Comparison of ENCODE assay signal across 8 cellular contexts in the genomic region with DNA sequence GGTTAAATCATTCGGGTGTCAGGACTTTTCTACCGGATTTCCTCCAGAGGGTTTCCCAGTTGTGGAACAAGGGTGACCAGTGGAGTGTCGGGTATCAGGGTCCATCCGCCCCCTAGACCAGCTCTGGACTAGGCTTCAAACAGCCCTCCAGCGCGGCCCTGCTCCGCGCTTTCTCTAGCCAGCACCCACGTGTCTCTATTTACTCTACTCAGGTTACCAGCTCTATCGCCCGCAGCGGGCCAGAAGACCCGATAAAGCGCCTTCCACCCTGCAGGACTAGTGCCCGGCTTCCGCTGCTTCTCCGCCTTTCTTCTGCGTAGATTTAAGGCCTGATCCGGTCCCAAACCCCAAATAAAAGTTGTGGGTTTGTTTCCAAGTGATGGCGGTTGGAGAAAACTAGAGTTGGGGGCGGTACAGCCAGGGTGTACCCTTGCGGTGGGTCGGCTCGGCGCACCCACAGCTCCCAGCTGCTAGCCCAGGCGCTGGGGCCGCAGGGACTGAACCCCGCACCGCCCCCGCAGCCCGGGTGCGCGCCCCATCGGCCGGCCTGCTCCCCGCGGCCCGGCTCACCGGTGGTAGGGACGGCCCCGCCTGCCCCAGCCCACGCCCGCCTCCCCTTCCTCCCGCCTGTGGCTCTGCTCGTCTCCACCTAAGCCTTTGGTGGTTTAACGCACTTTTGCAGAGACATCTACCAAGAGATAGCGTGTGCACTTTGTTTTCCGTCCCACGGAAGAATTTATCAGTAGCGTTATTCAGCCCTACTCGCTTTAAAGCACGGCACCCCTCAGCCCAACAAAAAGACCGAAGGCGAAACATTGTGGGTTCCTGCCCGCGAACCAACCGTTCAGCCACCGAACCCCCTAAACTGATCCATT. TPM values are rescaled to one million over a fixed set of nuclear protein-coding genes. Genes with fewer than 3 reads are reported as not detected.
DNase-seq lines count a peak whose midpoint lies in the region; ATAC-seq and TF ChIP-seq lines count a peak whose summit lies in the region.

No MANE protein-coding gene starts in this region.

- H3K27me3 Mint-ChIP-seq in IgD-negative memory B cell (peaks cover 59% of the 10 kb centered on the region), activated B cell treated with CpG ODN at 0.5 μM for 24 hours (peaks cover 66% of the 10 kb centered on the region)
- H3K27me3 Mint-ChIP-seq in naive thymus-derived CD4-positive, alpha-beta T cell, result peaks cover 0 to 33% (median 0%) of the 10 kb centered on the region in 5 donors

- H3K27ac Mint-ChIP-seq in IgD-negative memory B cell (peak overlapping the region in 1 of 3 donors; percentile 71), activated B cell treated with CpG ODN at 0.5 μM for 24 hours (no peak overlapping the region)
- peak overlapping the region; percentile 90 to 98 (median 97) for H3K27ac Mint-ChIP-seq in naive thymus-derived CD4-positive, alpha-beta T cell

- ATAC-seq in GM18511 (IDR thresholded peaks at IDR 0.05; ENCODE audit: unreplicated experiment) (peak; percentile 47), activated B cell treated with CpG ODN at 0.5 μM for 24 hours (ENCODE audit: low read depth) (peak; percentile 38), HG03571 (IDR thresholded peaks at IDR 0.05; ENCODE audit: unreplicated experiment) (no peak)
- peak; percentile 41 for ATAC-seq in naive thymus-derived CD4-positive, alpha-beta T cell

- no peak for TF ChIP-seq CTCF in activated B cell treated with CpG ODN at 0.5 μM for 24 hours (IDR thresholded peaks at IDR 0.05)

- H3K4me1 ChIP-seq in naive thymus-derived CD4-positive, alpha-beta T cell (ENCODE audit: control insufficient read depth in 2 of 2, insufficient read depth in 2 of 2, low read length in 2 of 2), result peaks cover 8 to 13% of the 10 kb centered on the region in 2 donors
- peaks cover 10% of the 10 kb centered on the region for H3K4me1 ChIP-seq in thymus (ENCODE audit: control insufficient read depth, insufficient read depth, low read length)

- WGBS in thymus, result under 1% methylated on average over 58 of the region's 58 CpGs

- H3K27ac ChIP-seq in naive thymus-derived CD4-positive, alpha-beta T cell (ENCODE audit: low read depth, low read length), result peak overlapping the region; percentile 87
- peak overlapping the region; percentile 95 for H3K27ac ChIP-seq in thymus (ENCODE audit: low read depth)

- H3K9me3 ChIP-seq in naive thymus-derived CD4-positive, alpha-beta T cell (ENCODE audit: control insufficient read depth in 2 of 3, low read length in 3 of 3), result no peaks in the 10 kb centered on the region
- no peaks in the 10 kb centered on the region for H3K9me3 ChIP-seq in thymus (ENCODE audit: control insufficient read depth)

- DNase-seq in activated B cell treated with CpG ODN at 0.5 μM for 24 hours (peak; percentile 20), ecto neural progenitor cell (ENCODE audit: low spot score) (peak; percentile 78), cerebellum (ENCODE audit: low spot score) (no peak)
- peak; percentile 38 to 89 (median 70) for DNase-seq in naive thymus-derived CD4-positive, alpha-beta T cell

- peaks cover 4% of the 10 kb centered on the region for H3K36me3 Mint-ChIP-seq in IgD-negative memory B cell
- no peaks in the 10 kb centered on the region for H3K36me3 Mint-ChIP-seq in activated B cell treated with CpG ODN at 0.5 μM for 24 hours (ENCODE audit: low read depth)
- peaks cover 15 to 51% (median 39%) of the 10 kb centered on the region in 5 donors for H3K36me3 Mint-ChIP-seq in naive thymus-derived CD4-positive, alpha-beta T cell

- intact Hi-C loops in activated B cell treated with CpG ODN at 0.5 μM for 24 hours (cut with micrococcal nuclease), result loop anchor here (5.0 to 10.0 kb wide), 3 partner anchors 49 to 442 kb away; a partner anchor contains a TSS
- intact Hi-C loops in naive thymus-derived CD4-positive, alpha-beta T cell (cut with micrococcal nuclease), result loop anchor here (1.0 to 5.0 kb wide), 11 partner anchors 11 to 454 kb away; a partner anchor contains a TSS

- H3K9me3 Mint-ChIP-seq in IgD-negative memory B cell (peaks cover 0 to 8% (median 0%) of the 10 kb centered on the region in 3 donors), activated B cell treated with CpG ODN at 0.5 μM for 24 hours (no peaks in the 10 kb centered on the region)
- peaks cover 0 to 6% (median 0%) of the 10 kb centered on the region in 11 donors for H3K9me3 Mint-ChIP-seq in naive thymus-derived CD4-positive, alpha-beta T cell

- POLR2A ChIA-PET in activated B cell treated with CpG ODN at 0.5 μM for 24 hours (lab: Charles Lee), result no interaction called here
- POLR2A ChIA-PET in naive thymus-derived CD4-positive, alpha-beta T cell (lab: Charles Lee), result interaction anchor here (0.5 to 13.0 kb wide), 17 partner anchors 7 to 350 kb away, joined by 3 to 191 read pairs (median 9); no protein-coding TSS in a partner anchor

- H3K4me3 Mint-ChIP-seq in IgD-negative memory B cell, result peak overlapping the region; percentile 86 to 95 (median 90)
- H3K4me3 Mint-ChIP-seq in activated B cell treated with CpG ODN at 0.5 μM for 24 hours, result peak overlapping the region; percentile 92
- H3K4me3 Mint-ChIP-seq in naive thymus-derived CD4-positive, alpha-beta T cell, result peak overlapping the region; percentile 89 to 100 (median 98)

- peaks cover 6 to 47% (median 13%) of the 10 kb centered on the region in 3 experiments for H3K36me3 ChIP-seq in naive thymus-derived CD4-positive, alpha-beta T cell (ENCODE audit: control insufficient read depth in 2 of 3, insufficient read depth in 3 of 3, low read length in 3 of 3)
- peaks cover 12% of the 10 kb centered on the region for H3K36me3 ChIP-seq in thymus (ENCODE audit: control insufficient read depth, insufficient read depth)

- no peaks in the 10 kb centered on the region for H3K27me3 ChIP-seq in naive thymus-derived CD4-positive, alpha-beta T cell (ENCODE audit: control insufficient read depth in 2 of 2, insufficient read depth in 2 of 2, low read length in 2 of 2)
- H3K27me3 ChIP-seq in thymus (ENCODE audit: control insufficient read depth, insufficient read depth), result no peaks in the 10 kb centered on the region

- H3K4me1 Mint-ChIP-seq in IgD-negative memory B cell (peaks cover 12 to 33% (median 23%) of the 10 kb centered on the region in 3 donors), activated B cell treated with CpG ODN at 0.5 μM for 24 hours (peaks cover 53% of the 10 kb centered on the region)
- H3K4me1 Mint-ChIP-seq in naive thymus-derived CD4-positive, alpha-beta T cell, result peaks cover 13 to 46% (median 25%) of the 10 kb centered on the region in 7 donors

- H3K4me3 ChIP-seq in naive thymus-derived CD4-positive, alpha-beta T cell (ENCODE audit: low read length), result peak overlapping the region; percentile 77
- peak overlapping the region; percentile 68 for H3K4me3 ChIP-seq in thymus (ENCODE audit: low read length)

- CTCF ChIA-PET in activated B cell treated with CpG ODN at 0.5 μM for 24 hours (lab: Charles Lee), result no interaction called here
- CTCF ChIA-PET in naive thymus-derived CD4-positive, alpha-beta T cell (lab: Charles Lee), result interaction anchor here (0.8 to 1.4 kb wide), 3 partner anchors 35 to 136 kb away, joined by 3 to 4 read pairs (median 3); no protein-coding TSS in a partner anchor

RNA-seq across cellular contexts. Expression of a gene that starts 2.1 kb away (rescaled TPM):
- polyA plus RNA-seq in IgD-negative memory B cell, result 14.5 TPM
- 1.1 and 1.6 TPM in 2 replicates for total RNA-seq in activated B cell treated with CpG ODN at 0.5 μM for 24 hours
- total RNA-seq in naive thymus-derived CD4-positive, alpha-beta T cell, result 100 to 1,000 TPM; 270 to 830 (median 674) TPM
- 100 to 1,000 TPM; 637 to 928 TPM for polyA plus RNA-seq in naive thymus-derived CD4-positive, alpha-beta T cell
- polyA plus RNA-seq in thymus, result 536 TPM
- 18.1 TPM for total RNA-seq in cerebellum

Comparison
In these comparisons a context has a peak if more than half of its experiments do, and no peak if none do; other contexts are left out.
1. RNA of a gene that starts 2.1 kb away (total RNA-seq): 270 to 830 TPM in naive thymus-derived CD4-positive, alpha-beta T cell; 18.1 TPM in cerebellum (single experiment) and 1.1 to 1.6 TPM in activated B cell treated with CpG ODN at 0.5 μM for 24 hours; every median in the first group is over 10 times any median in the second.
2. Peak in every context shown above with its lines, with median percentiles within 50 percentile points of each other: H3K4me3 Mint-ChIP-seq.